ENCODE assay signal across 26 cellular contexts in the genomic region with DNA sequence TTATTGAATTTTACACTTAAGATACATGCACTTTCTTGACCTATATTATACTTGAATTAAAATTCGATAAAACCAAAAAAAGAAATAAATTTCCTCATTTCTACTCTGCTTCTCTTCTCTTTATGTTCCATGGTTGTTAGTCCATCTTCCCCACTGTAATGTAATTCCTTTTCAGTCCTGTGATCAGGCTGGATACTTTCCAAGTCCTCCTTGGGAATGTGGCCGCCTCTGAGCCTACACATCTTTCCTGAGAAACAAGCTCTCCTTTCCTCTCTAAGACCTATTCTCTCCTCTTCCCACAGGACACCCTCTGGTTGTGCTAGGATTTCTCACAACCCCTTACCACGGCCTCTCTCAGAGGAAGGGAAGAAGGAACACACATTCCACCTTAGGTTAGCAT.
DNase-seq lines count a peak whose midpoint lies in the region; ATAC-seq and TF ChIP-seq lines count a peak whose summit lies in the region.
"Had no signal": no experiment of that assay in that cellular context is flagged by ENCODE, and none has a peak within 500 bp of the region (broad histone marks: within the 10 kb centered on the region; RNA-seq: fewer than 3 reads in every experiment).

No MANE protein-coding gene starts in this region.

- H3K27me3 Mint-ChIP-seq in GM23338 (ENCODE audit: insufficient read depth, low read depth, poor library complexity), result peaks cover 4% of the 10 kb centered on the region
- H3K27me3 Mint-ChIP-seq: B cell; central memory CD8-positive, alpha-beta T cell; stimulated activated naive CD8-positive, alpha-beta T cell treated with anti-CD3 and anti-CD28 coated beads, Interleukin-15, Interleukin-2, amounts not matched to agents 100 ng/mL and 50 ng/mL, for 24 hours; T-cell had no signal

- TF ChIP-seq CTCF in GM23338 (conservative IDR thresholded peaks at IDR 0.05; ENCODE audit: low read depth in 2 of 2), result no peak

- no peaks in the 10 kb centered on the region for H4K20me1 ChIP-seq in GM23338 (replicated peaks; ENCODE audit: insufficient read depth)

- H3K27ac Mint-ChIP-seq in GM23338, result no peak overlapping the region
- H3K27ac Mint-ChIP-seq: activated CD8-positive, alpha-beta T cell treated with anti-CD3 and anti-CD28 coated beads, Interleukin-2, amount 10 ng/mL, durations not matched to agents 7 days and 5 days; B cell; stimulated activated naive CD8-positive, alpha-beta T cell treated with anti-CD3 and anti-CD28 coated beads, Interleukin-15, Interleukin-2, amounts not matched to agents 100 ng/mL and 50 ng/mL, for 24 hours; T-cell had no signal

- no peak overlapping the region for H3K4me3 ChIP-seq in GM23338
- H3K4me3 ChIP-seq: adrenal gland, gastroesophageal sphincter, lung, psoas muscle, tibial artery had no signal

- H3K9me2 ChIP-seq in GM23338 (ENCODE audit: insufficient read depth), result peaks cover 5% of the 10 kb centered on the region; the same call in 1 of the 2 replicates

- H2AFZ ChIP-seq in GM23338, result no peak overlapping the region

- H3K36me3 ChIP-seq in GM23338 (ENCODE audit: insufficient read depth), result no peaks in the 10 kb centered on the region
- H3K36me3 ChIP-seq: adrenal gland, gastroesophageal sphincter, tibial artery had no signal

- no peak overlapping the region for H3K4me3 Mint-ChIP-seq in GM23338
- H3K4me3 Mint-ChIP-seq: activated CD8-positive, alpha-beta T cell treated with anti-CD3 and anti-CD28 coated beads, Interleukin-2, amount 10 ng/mL, durations not matched to agents 7 days and 5 days; B cell; central memory CD8-positive, alpha-beta T cell; stimulated activated naive CD8-positive, alpha-beta T cell treated with anti-CD3 and anti-CD28 coated beads, Interleukin-15, Interleukin-2, amounts not matched to agents 100 ng/mL and 50 ng/mL, for 24 hours; T-cell had no signal

- H3K36me3 Mint-ChIP-seq in GM23338 (ENCODE audit: low read depth), result no peaks in the 10 kb centered on the region
- H3K36me3 Mint-ChIP-seq: T-cell had no signal

- H3K27me3 ChIP-seq in GM23338 (ENCODE audit: insufficient read depth), result no peaks in the 10 kb centered on the region
- H3K27me3 ChIP-seq: adrenal gland, gastroesophageal sphincter, tibial artery had no signal

- no peaks in the 10 kb centered on the region for H3K79me2 ChIP-seq in GM23338 (replicated peaks; ENCODE audit: insufficient read depth)

- no peaks in the 10 kb centered on the region for H3F3A ChIP-seq in GM23338 (replicated peaks; ENCODE audit: low read depth)

- ATAC-seq in GM23338, result peak; percentile 48
- ATAC-seq: activated CD8-positive, alpha-beta T cell treated with anti-CD3 and anti-CD28 coated beads, Interleukin-2, amount 10 ng/mL, durations not matched to agents 7 days and 5 days; gastroesophageal sphincter; psoas muscle; T-cell had no signal

- no peaks in the 10 kb centered on the region for H3K4me1 Mint-ChIP-seq in GM23338
- H3K4me1 Mint-ChIP-seq: B cell; central memory CD8-positive, alpha-beta T cell; T-cell had no signal

- H3K4me1 ChIP-seq in GM23338 (ENCODE audit: insufficient read depth), result 0 out of 2 replicates have a peak, but pooled peaks cover 6% of the 10 kb centered on the region
- H3K4me1 ChIP-seq: adrenal gland, gastroesophageal sphincter, psoas muscle, tibial artery had no signal

- no peak overlapping the region for H3K4me2 ChIP-seq in GM23338

- no peak overlapping the region for H3K27ac ChIP-seq in GM23338 (ENCODE audit: low read depth)
- peak overlapping the region; percentile 78 for H3K27ac ChIP-seq in epithelial cell of prostate
- H3K27ac ChIP-seq: adrenal gland, gastroesophageal sphincter, psoas muscle, tibial artery had no signal

- peak; percentile 4 for DNase-seq in GM23338 (ENCODE audit: low spot score)
- DNase-seq in RPMI7951 (ENCODE audit: low read depth), result peak; percentile 72
- no peak for DNase-seq in epithelial cell of prostate (ENCODE audit: low read depth, low spot score)
- peak; percentile 43 for DNase-seq in renal cortical epithelial cell (ENCODE audit: low read depth)
- DNase-seq in stimulated activated CD4-positive, alpha-beta T cell treated with anti-CD3 and anti-CD28 coated beads, Interleukin-12 subunit alpha, Interleukin-12 subunit beta, amount 100 ng/mL, for 4 hours, result no peak
- DNase-seq in NCI-H1694 (lab: John Stamatoyannopoulos, UW), result no peak
- no peak for DNase-seq in NCI-H226
- DNase-seq: activated CD4-positive, alpha-beta T cell treated with anti-CD3 and anti-CD28 coated beads for 1 hour; activated CD8-positive, alpha-beta T cell treated with anti-CD3 and anti-CD28 coated beads, Interleukin-2, amount 10 ng/mL, durations not matched to agents 7 days and 5 days; activated naive CD4-positive, alpha-beta T cell; activated T-cell treated with anti-CD3 and anti-CD28 coated beads, Interleukin-2, amount 50 U/mL, for 1 hour; adrenal gland; erythroblast; kidney; NCI-H146; NCI-H526 treated with DMSO at 0.1 percent for 48 hours; psoas muscle; SHP77; stimulated activated CD4-positive, alpha-beta T cell treated with anti-CD3 and anti-CD28 coated beads, Interleukin-4, amount 100 ng/mL, for 4 hours; T-cell; tibial artery had no signal

- no peaks in the 10 kb centered on the region; the same call in 1 of the 3 replicates for H3K9me3 Mint-ChIP-seq in GM23338
- H3K9me3 Mint-ChIP-seq: stimulated activated naive CD8-positive, alpha-beta T cell treated with anti-CD3 and anti-CD28 coated beads, Interleukin-15, Interleukin-2, amounts not matched to agents 100 ng/mL and 50 ng/mL, for 24 hours had no signal

TF ChIP-seq in GM23338, 12 proteins besides CTCF, POLR2A, EP300 and RAD21 (continues in another document):
- TF ChIP-seq EZH2 (IDR thresholded peaks at IDR 0.05; ENCODE audit: low read depth, unreplicated experiment) (no peak), STAT1 (IDR thresholded peaks at IDR 0.05; ENCODE audit: unreplicated experiment) (no peak), ZNF114 (CRISPR knock-in tag; IDR thresholded peaks at IDR 0.05) (no peak), POLR2AphosphoS5 (IDR thresholded peaks at IDR 0.05; ENCODE audit: low read depth) (no peak)
- TF ChIP-seq, protein P1, sequence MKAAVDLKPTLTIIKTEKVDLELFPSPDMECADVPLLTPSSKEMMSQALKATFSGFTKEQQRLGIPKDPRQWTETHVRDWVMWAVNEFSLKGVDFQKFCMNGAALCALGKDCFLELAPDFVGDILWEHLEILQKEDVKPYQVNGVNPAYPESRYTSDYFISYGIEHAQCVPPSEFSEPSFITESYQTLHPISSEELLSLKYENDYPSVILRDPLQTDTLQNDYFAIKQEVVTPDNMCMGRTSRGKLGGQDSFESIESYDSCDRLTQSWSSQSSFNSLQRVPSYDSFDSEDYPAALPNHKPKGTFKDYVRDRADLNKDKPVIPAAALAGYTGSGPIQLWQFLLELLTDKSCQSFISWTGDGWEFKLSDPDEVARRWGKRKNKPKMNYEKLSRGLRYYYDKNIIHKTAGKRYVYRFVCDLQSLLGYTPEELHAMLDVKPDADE (IDR thresholded peaks at IDR 0.05), result no peak
- TF ChIP-seq, protein P2, sequence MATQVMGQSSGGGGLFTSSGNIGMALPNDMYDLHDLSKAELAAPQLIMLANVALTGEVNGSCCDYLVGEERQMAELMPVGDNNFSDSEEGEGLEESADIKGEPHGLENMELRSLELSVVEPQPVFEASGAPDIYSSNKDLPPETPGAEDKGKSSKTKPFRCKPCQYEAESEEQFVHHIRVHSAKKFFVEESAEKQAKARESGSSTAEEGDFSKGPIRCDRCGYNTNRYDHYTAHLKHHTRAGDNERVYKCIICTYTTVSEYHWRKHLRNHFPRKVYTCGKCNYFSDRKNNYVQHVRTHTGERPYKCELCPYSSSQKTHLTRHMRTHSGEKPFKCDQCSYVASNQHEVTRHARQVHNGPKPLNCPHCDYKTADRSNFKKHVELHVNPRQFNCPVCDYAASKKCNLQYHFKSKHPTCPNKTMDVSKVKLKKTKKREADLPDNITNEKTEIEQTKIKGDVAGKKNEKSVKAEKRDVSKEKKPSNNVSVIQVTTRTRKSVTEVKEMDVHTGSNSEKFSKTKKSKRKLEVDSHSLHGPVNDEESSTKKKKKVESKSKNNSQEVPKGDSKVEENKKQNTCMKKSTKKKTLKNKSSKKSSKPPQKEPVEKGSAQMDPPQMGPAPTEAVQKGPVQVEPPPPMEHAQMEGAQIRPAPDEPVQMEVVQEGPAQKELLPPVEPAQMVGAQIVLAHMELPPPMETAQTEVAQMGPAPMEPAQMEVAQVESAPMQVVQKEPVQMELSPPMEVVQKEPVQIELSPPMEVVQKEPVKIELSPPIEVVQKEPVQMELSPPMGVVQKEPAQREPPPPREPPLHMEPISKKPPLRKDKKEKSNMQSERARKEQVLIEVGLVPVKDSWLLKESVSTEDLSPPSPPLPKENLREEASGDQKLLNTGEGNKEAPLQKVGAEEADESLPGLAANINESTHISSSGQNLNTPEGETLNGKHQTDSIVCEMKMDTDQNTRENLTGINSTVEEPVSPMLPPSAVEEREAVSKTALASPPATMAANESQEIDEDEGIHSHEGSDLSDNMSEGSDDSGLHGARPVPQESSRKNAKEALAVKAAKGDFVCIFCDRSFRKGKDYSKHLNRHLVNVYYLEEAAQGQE (IDR thresholded peaks at IDR 0.05; ENCODE audit: unreplicated experiment), result no peak

Comparison
In these comparisons a context has a peak if more than half of its experiments do, and no peak if none do; other contexts are left out.
1. DNase-seq: peak in GM23338 (single experiment), RPMI7951 (single experiment) and renal cortical epithelial cell (single experiment); none in epithelial cell of prostate (single experiment), stimulated activated CD4-positive, alpha-beta T cell treated with anti-CD3 and anti-CD28 coated beads, Interleukin-12 subunit alpha, Interleukin-12 subunit beta, amount 100 ng/mL, for 4 hours (single experiment), NCI-H1694 (single experiment) and NCI-H226 (single experiment).